In the genomic region with DNA sequence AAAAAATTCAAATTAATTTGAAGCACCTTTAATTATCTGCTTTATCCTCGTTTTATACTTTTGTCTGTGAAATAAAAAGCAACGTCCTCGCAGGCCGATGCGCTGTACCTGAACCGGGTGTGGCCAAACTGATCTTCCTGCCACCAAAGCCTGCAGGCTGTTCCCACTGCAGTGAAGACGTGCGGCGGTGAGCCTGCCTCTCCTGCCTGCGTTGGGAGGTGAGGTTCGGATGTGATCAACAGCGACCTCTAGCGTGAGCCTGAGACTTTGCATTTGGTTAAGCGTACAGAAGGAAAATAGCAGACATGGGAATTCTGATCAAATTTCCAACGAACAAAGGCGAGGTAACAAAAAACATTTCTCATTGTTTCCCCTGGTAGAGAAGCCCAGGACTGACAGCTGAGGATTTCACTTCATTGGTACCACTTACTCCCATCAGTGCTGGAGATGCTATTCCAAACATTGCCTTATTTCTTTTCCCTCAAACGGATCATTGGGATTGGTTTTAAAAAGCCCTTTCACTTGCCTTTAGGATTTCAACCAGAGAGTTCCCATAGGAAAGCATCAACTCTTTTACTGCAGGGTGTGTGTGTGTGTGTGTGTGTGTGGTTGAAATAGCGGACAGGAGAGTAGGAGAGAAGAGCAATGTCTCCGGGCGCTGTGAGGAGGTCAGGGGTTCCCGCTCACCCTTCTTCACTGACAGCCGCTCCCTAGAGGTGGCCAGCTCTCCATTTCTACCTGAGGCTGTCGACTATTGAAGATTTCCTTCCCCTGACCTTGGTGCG, we compare ENCODE assay signal across 8 cellular contexts. TPM values are rescaled to one million over a fixed set of nuclear protein-coding genes. Genes with fewer than 3 reads are reported as not detected.
A peak's percentile ranks its signal among the peaks of the same experiment; 100 is the strongest.
DNase-seq lines count a peak whose midpoint lies in the region; ATAC-seq and TF ChIP-seq lines count a peak whose summit lies in the region.

No MANE protein-coding gene starts in this region.

- peak overlapping the region; percentile 53 for H3K4me3 Mint-ChIP-seq in activated naive CD4-positive, alpha-beta T cell treated with anti-CD3 and anti-CD28 coated beads for 36 hours

- ATAC-seq in GM21825 (IDR thresholded peaks at IDR 0.05; ENCODE audit: unreplicated experiment) (peak; percentile 65), SK-N-SH treated with all-trans-retinoic acid at 6 μM for 48 hours (peak; percentile 96)

- H3K27ac Mint-ChIP-seq in activated naive CD4-positive, alpha-beta T cell treated with anti-CD3 and anti-CD28 coated beads for 36 hours: peak overlapping the region; percentile 65

- CTCF ChIA-PET in activated naive CD4-positive, alpha-beta T cell treated with anti-CD3 and anti-CD28 coated beads for 36 hours (lab: Charles Lee): interaction anchor here (0.9 to 6.9 kb wide), 23 partner anchors 9 to 315 kb away, joined by 3 to 56 read pairs (median 4); partner anchors contain the start of gene FYN

- intact Hi-C loops in activated naive CD4-positive, alpha-beta T cell treated with anti-CD3 and anti-CD28 coated beads for 36 hours (cut with micrococcal nuclease): loop anchor here (1.0 to 2.0 kb wide), 6 partner anchors 46 to 738 kb away; partner anchors contain the start of gene REV3L
- intact Hi-C loops in head of caudate nucleus (cut with DNase I): loop anchor here (2.0 kb wide), 1 partner anchor 286 kb away; no protein-coding TSS in a partner anchor
- intact Hi-C loops in posterior cingulate gyrus (cut with DNase I): loop anchor here (1.0 to 5.0 kb wide), 2 partner anchors 125 to 287 kb away; partner anchors contain the start of gene FYN

- H3K4me1 Mint-ChIP-seq in activated naive CD4-positive, alpha-beta T cell treated with anti-CD3 and anti-CD28 coated beads for 36 hours (ENCODE audit: low read depth): peaks cover 47% of the 10 kb centered on the region

- H3K27me3 Mint-ChIP-seq in activated naive CD4-positive, alpha-beta T cell treated with anti-CD3 and anti-CD28 coated beads for 36 hours (ENCODE audit: low read depth): no peaks in the 10 kb centered on the region

- no peaks in the 10 kb centered on the region for H3K36me3 Mint-ChIP-seq in activated naive CD4-positive, alpha-beta T cell treated with anti-CD3 and anti-CD28 coated beads for 36 hours (ENCODE audit: low read depth)

- H3K9me3 Mint-ChIP-seq in activated naive CD4-positive, alpha-beta T cell treated with anti-CD3 and anti-CD28 coated beads for 36 hours: no peaks in the 10 kb centered on the region

- DNase-seq in DMS 273 treated with DMSO at 0.1 percent for 48 hours (lab: John Stamatoyannopoulos, UW) (peak; percentile 57), NCI-H1092 treated with DMSO at 0.1 percent for 48 hours (lab: John Stamatoyannopoulos, UW) (peak; percentile 75), head of caudate nucleus (peak; percentile 65 to 93 (median 84)), posterior cingulate gyrus (peak; percentile 71 to 98 (median 80)), ureter (ENCODE audit: low spot score) (peak; percentile 85)
- DNase-seq in activated naive CD4-positive, alpha-beta T cell treated with anti-CD3 and anti-CD28 coated beads for 36 hours: peak; percentile 89

TF ChIP-seq in SK-N-SH treated with all-trans-retinoic acid at 6 μM for 48 hours, 23 proteins besides CTCF, POLR2A, EP300 and RAD21:
- TF ChIP-seq ZNF70 (CRISPR knock-in tag; IDR thresholded peaks at IDR 0.05) (no peak), ZNF8 (CRISPR knock-in tag; IDR thresholded peaks at IDR 0.05) (no peak), BACH2 (CRISPR knock-in tag; IDR thresholded peaks at IDR 0.05; ENCODE audit: borderline replicate concordance) (no peak), GLIS3 (CRISPR knock-in tag; IDR thresholded peaks at IDR 0.05) (no peak), SNAI2 (CRISPR knock-in tag; IDR thresholded peaks at IDR 0.05) (no peak), PPARA (CRISPR knock-in tag; IDR thresholded peaks at IDR 0.05; ENCODE audit: borderline replicate concordance) (no peak), ZFP3 (CRISPR knock-in tag; IDR thresholded peaks at IDR 0.05) (no peak), TCF4 (CRISPR knock-in tag; IDR thresholded peaks at IDR 0.05; ENCODE audit: borderline replicate concordance) (no peak), CSDC2 (CRISPR knock-in tag; IDR thresholded peaks at IDR 0.05) (no peak), OSR1 (CRISPR knock-in tag; IDR thresholded peaks at IDR 0.05) (no peak), ZFP30 (CRISPR knock-in tag; IDR thresholded peaks at IDR 0.05) (no peak), ESRRG (CRISPR knock-in tag; IDR thresholded peaks at IDR 0.05) (no peak), TOX (CRISPR knock-in tag; IDR thresholded peaks at IDR 0.05; ENCODE audit: borderline replicate concordance) (no peak), ZC3H10 (CRISPR knock-in tag; IDR thresholded peaks at IDR 0.05) (no peak), RARB (CRISPR knock-in tag; IDR thresholded peaks at IDR 0.05) (no peak), ZNF565 (CRISPR knock-in tag; conservative IDR thresholded peaks at IDR 0.05; ENCODE audit: low read depth) (no peak)
- TF ChIP-seq, protein P1, sequence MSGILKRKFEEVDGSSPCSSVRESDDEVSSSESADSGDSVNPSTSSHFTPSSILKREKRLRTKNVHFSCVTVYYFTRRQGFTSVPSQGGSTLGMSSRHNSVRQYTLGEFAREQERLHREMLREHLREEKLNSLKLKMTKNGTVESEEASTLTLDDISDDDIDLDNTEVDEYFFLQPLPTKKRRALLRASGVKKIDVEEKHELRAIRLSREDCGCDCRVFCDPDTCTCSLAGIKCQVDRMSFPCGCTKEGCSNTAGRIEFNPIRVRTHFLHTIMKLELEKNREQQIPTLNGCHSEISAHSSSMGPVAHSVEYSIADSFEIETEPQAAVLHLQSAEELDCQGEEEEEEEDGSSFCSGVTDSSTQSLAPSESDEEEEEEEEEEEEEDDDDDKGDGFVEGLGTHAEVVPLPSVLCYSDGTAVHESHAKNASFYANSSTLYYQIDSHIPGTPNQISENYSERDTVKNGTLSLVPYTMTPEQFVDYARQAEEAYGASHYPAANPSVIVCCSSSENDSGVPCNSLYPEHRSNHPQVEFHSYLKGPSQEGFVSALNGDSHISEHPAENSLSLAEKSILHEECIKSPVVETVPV (CRISPR knock-in tag; IDR thresholded peaks at IDR 0.05): no peak
- TF ChIP-seq, protein P2, sequence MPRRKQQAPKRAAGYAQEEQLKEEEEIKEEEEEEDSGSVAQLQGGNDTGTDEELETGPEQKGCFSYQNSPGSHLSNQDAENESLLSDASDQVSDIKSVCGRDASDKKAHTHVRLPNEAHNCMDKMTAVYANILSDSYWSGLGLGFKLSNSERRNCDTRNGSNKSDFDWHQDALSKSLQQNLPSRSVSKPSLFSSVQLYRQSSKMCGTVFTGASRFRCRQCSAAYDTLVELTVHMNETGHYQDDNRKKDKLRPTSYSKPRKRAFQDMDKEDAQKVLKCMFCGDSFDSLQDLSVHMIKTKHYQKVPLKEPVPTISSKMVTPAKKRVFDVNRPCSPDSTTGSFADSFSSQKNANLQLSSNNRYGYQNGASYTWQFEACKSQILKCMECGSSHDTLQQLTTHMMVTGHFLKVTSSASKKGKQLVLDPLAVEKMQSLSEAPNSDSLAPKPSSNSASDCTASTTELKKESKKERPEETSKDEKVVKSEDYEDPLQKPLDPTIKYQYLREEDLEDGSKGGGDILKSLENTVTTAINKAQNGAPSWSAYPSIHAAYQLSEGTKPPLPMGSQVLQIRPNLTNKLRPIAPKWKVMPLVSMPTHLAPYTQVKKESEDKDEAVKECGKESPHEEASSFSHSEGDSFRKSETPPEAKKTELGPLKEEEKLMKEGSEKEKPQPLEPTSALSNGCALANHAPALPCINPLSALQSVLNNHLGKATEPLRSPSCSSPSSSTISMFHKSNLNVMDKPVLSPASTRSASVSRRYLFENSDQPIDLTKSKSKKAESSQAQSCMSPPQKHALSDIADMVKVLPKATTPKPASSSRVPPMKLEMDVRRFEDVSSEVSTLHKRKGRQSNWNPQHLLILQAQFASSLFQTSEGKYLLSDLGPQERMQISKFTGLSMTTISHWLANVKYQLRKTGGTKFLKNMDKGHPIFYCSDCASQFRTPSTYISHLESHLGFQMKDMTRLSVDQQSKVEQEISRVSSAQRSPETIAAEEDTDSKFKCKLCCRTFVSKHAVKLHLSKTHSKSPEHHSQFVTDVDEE (CRISPR knock-in tag; IDR thresholded peaks at IDR 0.05): no peak

RNA-seq across cellular contexts. Expression of gene CCN6, which starts 56.6 kb away (rescaled TPM):
- under 1 TPM in 1 of 2 experiments, not detected in 1; 0.21 TPM for total RNA-seq in activated naive CD4-positive, alpha-beta T cell treated with anti-CD3 and anti-CD28 coated beads for 36 hours
- total RNA-seq in ureter: not detected

Comparison
In these comparisons a context has a peak if more than half of its experiments do, and no peak if none do; other contexts are left out.
1. Peak in every context shown above with its lines: DNase-seq and ATAC-seq.